ENCODE assay signal across 1 cellular context in the genomic region with DNA sequence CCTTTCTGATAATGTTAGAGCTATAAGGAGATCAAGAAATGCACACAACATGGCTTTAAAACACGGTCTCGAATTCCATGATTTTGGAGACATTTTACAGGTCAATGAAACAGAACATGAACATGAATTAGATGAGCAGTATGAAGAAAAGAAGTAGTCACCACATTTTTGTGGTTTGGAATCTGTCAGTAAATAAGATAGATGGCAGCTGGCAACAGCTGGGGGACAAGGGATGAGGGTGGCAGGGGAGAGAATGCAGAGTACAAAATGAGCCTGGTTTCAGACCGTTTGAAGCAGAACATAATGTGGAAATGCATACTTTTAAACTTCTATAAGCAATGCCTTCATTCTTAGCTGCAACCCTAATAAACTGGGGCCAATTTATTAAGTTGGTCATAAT.
A peak's percentile ranks its signal among the peaks of the same experiment; 100 is the strongest.
TF ChIP-seq lines count a peak whose summit lies in the region.

No MANE protein-coding gene starts in this region.

TF ChIP-seq in SK-N-SH, 30 proteins besides CTCF, POLR2A, EP300 and RAD21 (continued from another document):
- TF ChIP-seq, protein P1, sequence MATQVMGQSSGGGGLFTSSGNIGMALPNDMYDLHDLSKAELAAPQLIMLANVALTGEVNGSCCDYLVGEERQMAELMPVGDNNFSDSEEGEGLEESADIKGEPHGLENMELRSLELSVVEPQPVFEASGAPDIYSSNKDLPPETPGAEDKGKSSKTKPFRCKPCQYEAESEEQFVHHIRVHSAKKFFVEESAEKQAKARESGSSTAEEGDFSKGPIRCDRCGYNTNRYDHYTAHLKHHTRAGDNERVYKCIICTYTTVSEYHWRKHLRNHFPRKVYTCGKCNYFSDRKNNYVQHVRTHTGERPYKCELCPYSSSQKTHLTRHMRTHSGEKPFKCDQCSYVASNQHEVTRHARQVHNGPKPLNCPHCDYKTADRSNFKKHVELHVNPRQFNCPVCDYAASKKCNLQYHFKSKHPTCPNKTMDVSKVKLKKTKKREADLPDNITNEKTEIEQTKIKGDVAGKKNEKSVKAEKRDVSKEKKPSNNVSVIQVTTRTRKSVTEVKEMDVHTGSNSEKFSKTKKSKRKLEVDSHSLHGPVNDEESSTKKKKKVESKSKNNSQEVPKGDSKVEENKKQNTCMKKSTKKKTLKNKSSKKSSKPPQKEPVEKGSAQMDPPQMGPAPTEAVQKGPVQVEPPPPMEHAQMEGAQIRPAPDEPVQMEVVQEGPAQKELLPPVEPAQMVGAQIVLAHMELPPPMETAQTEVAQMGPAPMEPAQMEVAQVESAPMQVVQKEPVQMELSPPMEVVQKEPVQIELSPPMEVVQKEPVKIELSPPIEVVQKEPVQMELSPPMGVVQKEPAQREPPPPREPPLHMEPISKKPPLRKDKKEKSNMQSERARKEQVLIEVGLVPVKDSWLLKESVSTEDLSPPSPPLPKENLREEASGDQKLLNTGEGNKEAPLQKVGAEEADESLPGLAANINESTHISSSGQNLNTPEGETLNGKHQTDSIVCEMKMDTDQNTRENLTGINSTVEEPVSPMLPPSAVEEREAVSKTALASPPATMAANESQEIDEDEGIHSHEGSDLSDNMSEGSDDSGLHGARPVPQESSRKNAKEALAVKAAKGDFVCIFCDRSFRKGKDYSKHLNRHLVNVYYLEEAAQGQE (IDR thresholded peaks at IDR 0.05; ENCODE audit: low read depth, low read length) = no peak
- TF ChIP-seq YY1 (IDR thresholded peaks at IDR 0.05; ENCODE audit: low read depth) (no peak; the same call in 1 of the 2 replicates), RCOR1 (IDR thresholded peaks at IDR 0.05; ENCODE audit: low read length) (no peak), JUND (IDR thresholded peaks at IDR 0.05) (peak; percentile 82), TCF12 (IDR thresholded peaks at IDR 0.05) (peak; percentile 93), FOXM1 (IDR thresholded peaks at IDR 0.05; ENCODE audit: low read depth) (no peak)
- TF ChIP-seq, protein P2, sequence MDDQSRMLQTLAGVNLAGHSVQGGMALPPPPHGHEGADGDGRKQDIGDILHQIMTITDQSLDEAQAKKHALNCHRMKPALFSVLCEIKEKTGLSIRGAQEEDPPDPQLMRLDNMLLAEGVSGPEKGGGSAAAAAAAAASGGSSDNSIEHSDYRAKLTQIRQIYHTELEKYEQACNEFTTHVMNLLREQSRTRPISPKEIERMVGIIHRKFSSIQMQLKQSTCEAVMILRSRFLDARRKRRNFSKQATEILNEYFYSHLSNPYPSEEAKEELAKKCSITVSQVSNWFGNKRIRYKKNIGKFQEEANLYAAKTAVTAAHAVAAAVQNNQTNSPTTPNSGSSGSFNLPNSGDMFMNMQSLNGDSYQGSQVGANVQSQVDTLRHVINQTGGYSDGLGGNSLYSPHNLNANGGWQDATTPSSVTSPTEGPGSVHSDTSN (IDR thresholded peaks at IDR 0.05) = peak; percentile 97
- TF ChIP-seq, protein P3, sequence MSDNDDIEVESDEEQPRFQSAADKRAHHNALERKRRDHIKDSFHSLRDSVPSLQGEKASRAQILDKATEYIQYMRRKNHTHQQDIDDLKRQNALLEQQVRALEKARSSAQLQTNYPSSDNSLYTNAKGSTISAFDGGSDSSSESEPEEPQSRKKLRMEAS (IDR thresholded peaks at IDR 0.05; ENCODE audit: low read depth) = no peak
